In genomic region chr17:2054740-2055493, GRCh38 we compare ENCODE assay signal across 8 cellular contexts. TPM values are rescaled to one million over a fixed set of nuclear protein-coding genes. Genes with fewer than 3 reads are reported as not detected.
DNase-seq lines count a peak whose midpoint lies in the region; ATAC-seq and TF ChIP-seq lines count a peak whose summit lies in the region.

Gene HIC1 (plus strand): TSS chr17:2055103. CDS start chr17:2056691, 1,588 bp downstream.

- WGBS in right lobe of liver (ENCODE audit: insufficient coverage, low coverage, low lambda C conversion rate, missing lambda C conversion rate): 0% methylated on average over 12 of the region's 87 CpGs

- peaks cover 0 to 19% of the 10 kb centered on the region in 2 donors for H3K27me3 ChIP-seq in right lobe of liver

- TF ChIP-seq POLR2A in right lobe of liver (IDR thresholded peaks at IDR 0.05): peak; percentile 64

- H3K9me3 ChIP-seq in right lobe of liver: no peaks in the 10 kb centered on the region

- peak; percentile 30 for ATAC-seq in HG02610 (IDR thresholded peaks at IDR 0.05; ENCODE audit: unreplicated experiment)
- peak; percentile 51 to 64 (median 64) for ATAC-seq in right lobe of liver

- H3K27ac ChIP-seq in right lobe of liver: peak within 1 kb of the TSS; percentile 50 to 89 (median 71)

- no peaks in the 10 kb centered on the region for H3K36me3 ChIP-seq in right lobe of liver

- intact Hi-C loops in right lobe of liver (cut with DNase I): loop anchor here (5.0 to 10.0 kb wide), 2 partner anchors 187 to 190 kb away; no protein-coding TSS in a partner anchor

- DNase-seq in ELR (ENCODE audit: low read depth) (peak; percentile 87), NCI-H526 treated with DMSO at 0.1 percent for 48 hours (lab: John Stamatoyannopoulos, UW) (peak; percentile 21), dermis microvascular lymphatic vessel endothelial cell (ENCODE audit: low read depth in 2 of 2) (peak in 1 of 2 donors; percentile 83), right lobe of liver (peak; percentile 77 to 84 (median 83)), NCI-H446 treated with DMSO at 0.1 percent for 48 hours (lab: John Stamatoyannopoulos, UW) (no peak)
- DNase-seq in activated CD4-positive, alpha-beta T cell treated with anti-CD3 and anti-CD28 coated beads, Interleukin-2, amount 50 U/mL, for 48 hours: peak; percentile 77 to 82
- DNase-seq in stimulated activated CD4-positive, alpha-beta T cell treated with anti-CD3 and anti-CD28 coated beads, Interleukin-4, amount 100 ng/mL, for 48 hours (ENCODE audit: low read depth in 2 of 2): peak; percentile 70 to 71

- peak; percentile 90 to 97 (median 94) for TF ChIP-seq CTCF in right lobe of liver (IDR thresholded peaks at IDR 0.05)

- H3K4me1 ChIP-seq in right lobe of liver: peaks cover 0 to 42% (median 5%) of the 10 kb centered on the region in 4 donors

- peak within 1 kb of the TSS; percentile 35 to 59 (median 49) for H3K4me3 ChIP-seq in right lobe of liver

RNA-seq across cellular contexts. Expression of gene HIC1, which starts in this region (rescaled TPM):
- 37.4 and 75.1 TPM in 2 replicates for total RNA-seq in dermis microvascular lymphatic vessel endothelial cell
- 10 to 100 TPM in 2 of 6 experiments, 1 to 10 TPM in 4; 4.7 to 14.8 (median 6.1) TPM for total RNA-seq in right lobe of liver
